Comparison of ENCODE assay signal across 22 cellular contexts in the genomic region with DNA sequence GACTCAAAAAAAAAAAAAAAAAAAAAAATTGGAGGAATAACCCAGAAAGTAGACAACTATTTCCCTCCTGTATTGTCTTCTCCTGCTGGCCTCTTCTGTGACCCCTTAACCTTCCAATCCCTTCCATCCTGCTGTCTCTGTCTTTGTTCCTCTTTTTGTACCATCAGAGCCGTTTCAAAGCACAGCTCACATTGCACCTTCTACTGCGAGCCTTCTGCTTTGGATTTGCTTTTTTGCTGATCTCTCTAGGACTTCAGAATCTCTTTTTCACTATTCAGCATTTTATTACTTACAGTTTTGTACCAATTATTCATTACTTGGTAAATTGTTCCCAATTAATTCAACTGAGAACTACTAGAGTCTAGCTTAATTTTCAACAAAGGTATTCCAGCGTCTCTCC.
DNase-seq lines count a peak whose midpoint lies in the region; ATAC-seq, FAIRE-seq and TF ChIP-seq lines count a peak whose summit lies in the region.
"Had no signal": no experiment of that assay in that cellular context is flagged by ENCODE, and none has a peak within 500 bp of the region (broad histone marks: within the 10 kb centered on the region; RNA-seq: fewer than 3 reads in every experiment).

No MANE protein-coding gene starts in this region.

- peak overlapping the region; percentile 31 for H3K4me3 Mint-ChIP-seq in astrocyte (ENCODE audit: unreplicated experiment)
- H3K4me3 Mint-ChIP-seq: CD14-positive monocyte, GM23338, IgD-negative memory B cell, naive B cell had no signal

- no peaks in the 10 kb centered on the region for H3K79me2 ChIP-seq in astrocyte (ENCODE audit: insufficient read depth, low read length)

- peaks cover 1% of the 10 kb centered on the region for H3K27me3 Mint-ChIP-seq in astrocyte (ENCODE audit: low read depth, unreplicated experiment)
- H3K27me3 Mint-ChIP-seq: IgD-negative memory B cell, naive B cell had no signal

- peaks cover 6% of the 10 kb centered on the region for H3K9me3 Mint-ChIP-seq in astrocyte (ENCODE audit: unreplicated experiment)

- intact Hi-C loops in upper lobe of right lung (cut with DNase I), result no loop called here

- peaks cover 24% of the 10 kb centered on the region for H3K4me1 Mint-ChIP-seq in astrocyte (ENCODE audit: low read depth, unreplicated experiment)

- H2AFZ ChIP-seq in astrocyte (ENCODE audit: low read depth, low read length), result no peak overlapping the region
- H2AFZ ChIP-seq: GM23338 had no signal

- H3K36me3 Mint-ChIP-seq in astrocyte (ENCODE audit: low read depth, unreplicated experiment), result no peaks in the 10 kb centered on the region
- H3K36me3 Mint-ChIP-seq: CD14-positive monocyte, IgD-negative memory B cell had no signal

- H3K36me3 ChIP-seq in astrocyte (ENCODE audit: insufficient read depth, low read length) (no peaks in the 10 kb centered on the region), thoracic aorta (no peaks in the 10 kb centered on the region), upper lobe of right lung (no peaks in the 10 kb centered on the region)
- H3K36me3 ChIP-seq: right atrium auricular region had no signal

- no peak overlapping the region for H3K27ac ChIP-seq in astrocyte (ENCODE audit: low read depth, low read length)
- H3K27ac ChIP-seq in thoracic aorta, result peak overlapping the region; percentile 46 to 56
- H3K27ac ChIP-seq in upper lobe of right lung, result no peak overlapping the region
- H3K27ac ChIP-seq: 22Rv1, foreskin keratinocyte had no signal

- no peak for TF ChIP-seq CTCF in astrocyte (IDR thresholded peaks at IDR 0.05; ENCODE audit: insufficient read depth, low read depth, low read length)
- TF ChIP-seq CTCF in thoracic aorta (IDR thresholded peaks at IDR 0.05), result no peak
- no peak for TF ChIP-seq CTCF in upper lobe of right lung (IDR thresholded peaks at IDR 0.05)

- H3K4me3 ChIP-seq in astrocyte (ENCODE audit: insufficient read depth, low read depth, low read length) (no peak overlapping the region), thoracic aorta (no peak overlapping the region), upper lobe of right lung (no peak overlapping the region)
- H3K4me3 ChIP-seq: GM23338, right atrium auricular region had no signal

- H3K4me2 ChIP-seq in astrocyte (ENCODE audit: low read length), result no peak overlapping the region
- H3K4me2 ChIP-seq: GM23338 had no signal

- no peaks in the 10 kb centered on the region for H4K20me1 ChIP-seq in astrocyte (ENCODE audit: insufficient read depth, low read length)

- FAIRE-seq in astrocyte (lab: Jason Lieb, UNC), result no peak
- FAIRE-seq: endometrium had no signal

- ATAC-seq in thoracic aorta (ENCODE audit: insufficient number of reproducible peaks, low FRiP score, low read depth) (no peak), upper lobe of right lung (no peak)
- ATAC-seq: foreskin keratinocyte, GM23338, SK-N-SH treated with all-trans-retinoic acid at 6 μM for 48 hours had no signal

- H3K9me3 ChIP-seq in astrocyte (ENCODE audit: insufficient read depth, low read depth, low read length) (no peaks in the 10 kb centered on the region), thoracic aorta (peaks cover 6% of the 10 kb centered on the region), upper lobe of right lung (no peaks in the 10 kb centered on the region)

- H3K27ac Mint-ChIP-seq in astrocyte (ENCODE audit: unreplicated experiment), result no peak overlapping the region
- H3K27ac Mint-ChIP-seq: activated T-helper 2 cell treated with anti-CD3 and anti-CD28 coated beads, Interferon-gamma antibody, Interleukin-2, Interleukin-4, amounts not matched to agents 10 μg/mL and 5 μg/mL and 100 μg/mL, durations not matched to agents 14 hours and 24 hours and 36 hours; CD14-positive monocyte; GM23338; IgD-negative memory B cell had no signal

- H3K9ac ChIP-seq in astrocyte (ENCODE audit: low read length), result no peak overlapping the region

- H3K27me3 ChIP-seq in astrocyte (ENCODE audit: insufficient read depth, low read length), result no peaks in the 10 kb centered on the region
- H3K27me3 ChIP-seq in thoracic aorta (replicated peaks; ENCODE audit: insufficient read depth), result no peaks in the 10 kb centered on the region
- H3K27me3 ChIP-seq in upper lobe of right lung, result no peaks in the 10 kb centered on the region
- H3K27me3 ChIP-seq: foreskin keratinocyte, right atrium auricular region had no signal

- peaks cover 11% of the 10 kb centered on the region for H3K4me1 ChIP-seq in astrocyte (ENCODE audit: insufficient read depth, low read length)
- H3K4me1 ChIP-seq in thoracic aorta (ENCODE audit: control insufficient read depth in 1 of 2, low read depth in 2 of 2), result peaks cover 9 to 42% of the 10 kb centered on the region in 2 donors
- H3K4me1 ChIP-seq in upper lobe of right lung, result peaks cover 15% of the 10 kb centered on the region

- DNase-seq in SIG-M5 treated with dmso at 0.1 percent for 504 hours (lab: John Stamatoyannopoulos, UW; ENCODE audit: unreplicated experiment) (peak; percentile 62), SIG-M5 (lab: John Stamatoyannopoulos, UW) (no peak), NOMO-1 treated with DMSO at 0.1 percent for 48 hours (lab: John Stamatoyannopoulos, UW; ENCODE audit: unreplicated experiment) (peak; percentile 68), astrocyte (ENCODE audit: low read depth) (no peak), thoracic aorta (ENCODE audit: low spot score) (no peak), upper lobe of right lung (no peak), T-helper 9 cell (no peak)
- no peak for DNase-seq in stimulated activated CD4-positive, alpha-beta T cell treated with anti-CD3 and anti-CD28 coated beads, Interleukin-2, amount 100 ng/mL, for 48 hours
- DNase-seq: amygdala; foreskin keratinocyte; naive B cell; NCI-H1417 treated with DMSO at 0.1 percent for 48 hours; NCI-H446; stimulated activated CD4-positive, alpha-beta T cell treated with anti-CD3 and anti-CD28 coated beads, Interleukin-2, amount 100 ng/mL, for 24 hours had no signal

Comparison
In these comparisons a context has a peak if more than half of its experiments do, and no peak if none do; other contexts are left out.
1. DNase-seq: peak in SIG-M5 treated with dmso at 0.1 percent for 504 hours (single experiment) and NOMO-1 treated with DMSO at 0.1 percent for 48 hours (single experiment); none in SIG-M5 (single experiment), astrocyte (single experiment), thoracic aorta (single experiment), stimulated activated CD4-positive, alpha-beta T cell treated with anti-CD3 and anti-CD28 coated beads, Interleukin-2, amount 100 ng/mL, for 48 hours (0 of 2), upper lobe of right lung (single experiment) and T-helper 9 cell (single experiment).
2. H3K27ac ChIP-seq: peak in thoracic aorta (2 of 2); none in astrocyte (single experiment) and upper lobe of right lung (single experiment).